11 cellular contexts compared by ENCODE assay signal in genomic region chr13:102373221-102373620, GRCh38. TPM values are rescaled to one million over a fixed set of nuclear protein-coding genes. Genes with fewer than 3 reads are reported as not detected.
"Had no signal": no experiment of that assay in that cellular context is flagged by ENCODE, and none has a peak within 500 bp of the region (broad histone marks: within the 10 kb centered on the region; RNA-seq: fewer than 3 reads in every experiment).

No MANE protein-coding gene starts in this region.

- ATAC-seq: GM23338, HCT116 had no signal

- H3K36me3 ChIP-seq: HAP-1 had no signal

- H3K9me3 ChIP-seq: HAP-1 had no signal

- H3K9ac ChIP-seq: GM23248 had no signal

- H3K4me1 Mint-ChIP-seq: H9 had no signal

- H3K27ac ChIP-seq: GM23248 had no signal

- H3K27ac Mint-ChIP-seq: GM23338, H9, HFFc6 had no signal

- FAIRE-seq: H1, H54 had no signal

- H3K4me1 ChIP-seq: HAP-1 had no signal

- H3K4me3 Mint-ChIP-seq: GM23338, H9, HFFc6 had no signal

- DNase-seq: GM23248, GOT3, H7, H9, HCEC 1CT, HFFc6 had no signal

- H3K9me3 Mint-ChIP-seq: GM23338, H9 had no signal

- H3K4me3 ChIP-seq: GM23248, GM23338, HAP-1 had no signal

- H3K4me2 ChIP-seq: GM23338 had no signal

- H2AFZ ChIP-seq: GM23248, GM23338 had no signal

RNA-seq across cellular contexts. Expression of gene FGF14, which starts 28.6 kb away (rescaled TPM):
- total RNA-seq: GM23248 had no signal
- polyA plus RNA-seq: GM23338 had no signal
